1 cellular context compared by ENCODE assay signal in the genomic region with DNA sequence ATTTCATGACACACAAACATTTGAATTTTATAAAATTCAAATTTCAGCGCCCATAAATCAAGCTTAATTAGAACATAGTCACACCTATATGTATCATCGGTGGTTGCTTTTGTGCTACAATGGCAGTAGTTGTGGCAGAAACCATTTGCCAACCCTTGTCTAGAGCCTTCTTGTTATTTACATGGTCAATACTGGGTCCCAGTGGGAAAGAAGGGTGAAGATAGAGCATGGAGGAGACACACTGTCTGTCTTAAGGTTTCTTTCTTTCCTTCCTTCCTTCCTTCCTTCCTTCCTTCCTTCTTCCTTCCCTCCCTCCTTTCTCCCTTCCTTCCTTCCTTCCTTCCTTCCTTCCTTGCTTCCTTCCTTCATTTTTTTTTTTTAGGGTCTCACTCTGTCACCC.
TF ChIP-seq lines count a peak whose summit lies in the region.

No MANE protein-coding gene starts in this region.

TF ChIP-seq in K562, 482 proteins besides CTCF, POLR2A, EP300 and RAD21 (continued from another document):
- TF ChIP-seq, protein P1, sequence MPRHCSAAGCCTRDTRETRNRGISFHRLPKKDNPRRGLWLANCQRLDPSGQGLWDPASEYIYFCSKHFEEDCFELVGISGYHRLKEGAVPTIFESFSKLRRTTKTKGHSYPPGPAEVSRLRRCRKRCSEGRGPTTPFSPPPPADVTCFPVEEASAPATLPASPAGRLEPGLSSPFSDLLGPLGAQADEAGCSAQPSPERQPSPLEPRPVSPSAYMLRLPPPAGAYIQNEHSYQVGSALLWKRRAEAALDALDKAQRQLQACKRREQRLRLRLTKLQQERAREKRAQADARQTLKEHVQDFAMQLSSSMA (CRISPR knock-in tag; IDR thresholded peaks at IDR 0.05), result no peak
- no peak for TF ChIP-seq HIVEP1 (CRISPR knock-in tag; IDR thresholded peaks at IDR 0.05)
- TF ChIP-seq, protein P2, sequence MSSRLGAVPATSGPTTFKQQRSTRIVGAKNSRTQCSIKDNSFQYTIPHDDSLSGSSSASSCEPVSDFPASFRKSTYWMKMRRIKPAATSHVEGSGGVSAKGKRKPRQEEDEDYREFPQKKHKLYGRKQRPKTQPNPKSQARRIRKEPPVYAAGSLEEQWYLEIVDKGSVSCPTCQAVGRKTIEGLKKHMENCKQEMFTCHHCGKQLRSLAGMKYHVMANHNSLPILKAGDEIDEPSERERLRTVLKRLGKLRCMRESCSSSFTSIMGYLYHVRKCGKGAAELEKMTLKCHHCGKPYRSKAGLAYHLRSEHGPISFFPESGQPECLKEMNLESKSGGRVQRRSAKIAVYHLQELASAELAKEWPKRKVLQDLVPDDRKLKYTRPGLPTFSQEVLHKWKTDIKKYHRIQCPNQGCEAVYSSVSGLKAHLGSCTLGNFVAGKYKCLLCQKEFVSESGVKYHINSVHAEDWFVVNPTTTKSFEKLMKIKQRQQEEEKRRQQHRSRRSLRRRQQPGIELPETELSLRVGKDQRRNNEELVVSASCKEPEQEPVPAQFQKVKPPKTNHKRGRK (tag; IDR thresholded peaks at IDR 0.05), result 0 out of 2 replicates have a peak, but pooled peaks have one; percentile 17
TF ChIP-seq in K562: peak in this region for 1.
